10 cellular contexts compared by ENCODE assay signal in genomic region chr1:26783646-26784022, GRCh38. TPM values are rescaled to one million over a fixed set of nuclear protein-coding genes. Genes with fewer than 3 reads are reported as not detected.
A peak's percentile ranks its signal among the peaks of the same experiment; 100 is the strongest.
DNase-seq lines count a peak whose midpoint lies in the region; ATAC-seq and TF ChIP-seq lines count a peak whose summit lies in the region.
"Had no signal": no experiment of that assay in that cellular context is flagged by ENCODE, and none has a peak within 500 bp of the region (broad histone marks: within the 10 kb centered on the region; RNA-seq: fewer than 3 reads in every experiment).

No MANE protein-coding gene starts in this region.

- H3K79me2 ChIP-seq in SK-N-SH (ENCODE audit: insufficient read depth): peaks cover 40% of the 10 kb centered on the region

- intact Hi-C loops in activated B cell treated with CpG ODN at 0.5 μM for 24 hours (cut with micrococcal nuclease): no loop called here
- intact Hi-C loops in right lobe of liver (cut with DNase I): loop anchor here in 1 of 2 donors (10.0 kb wide), 1 partner anchor 79 kb away; no protein-coding TSS in a partner anchor

- WGBS in SK-N-SH (ENCODE audit: low lambda C conversion rate): 92% methylated on average over 5 of the region's 5 CpGs
- WGBS in right lobe of liver (ENCODE audit: insufficient coverage, low coverage, low lambda C conversion rate, missing lambda C conversion rate): 37% methylated on average over 4 of the region's 5 CpGs

- H3K27me3 ChIP-seq in SK-N-SH (ENCODE audit: insufficient read depth) (no peaks in the 10 kb centered on the region), right lobe of liver (no peaks in the 10 kb centered on the region), subcutaneous abdominal adipose tissue (ENCODE audit: control insufficient read depth in 5 of 5, insufficient read depth in 4 of 5, low read length in 5 of 5) (no peaks in the 10 kb centered on the region)
- H3K27me3 ChIP-seq: SJSA1 had no signal

- no peaks in the 10 kb centered on the region for H3K9me3 Mint-ChIP-seq in activated B cell treated with CpG ODN at 0.5 μM for 24 hours
- H3K9me3 Mint-ChIP-seq in stimulated activated memory B cell treated with anti-CD40 and anti-IgM and Interleukin-4, amounts not matched to agents 10 μg/mL and 1 μg/mL and 100 μg/mL, for 72 hours: no peaks in the 10 kb centered on the region

- no peak for TF ChIP-seq POLR2A in right lobe of liver (IDR thresholded peaks at IDR 0.05)

- DNase-seq in SK-N-SH (no peak), activated B cell treated with CpG ODN at 0.5 μM for 24 hours (no peak), right lobe of liver (no peak), T-helper 2 cell (no peak)
- DNase-seq: 8988T had no signal

- TF ChIP-seq RAD21 in SK-N-SH (IDR thresholded peaks at IDR 0.05; ENCODE audit: low read length): no peak

- H3K9me2 ChIP-seq in SK-N-SH: no peaks in the 10 kb centered on the region

- H3K9me3 ChIP-seq in SK-N-SH (no peaks in the 10 kb centered on the region), right lobe of liver (no peaks in the 10 kb centered on the region), subcutaneous abdominal adipose tissue (ENCODE audit: control insufficient read depth in 5 of 5, low read length in 5 of 5) (no peaks in the 10 kb centered on the region)
- H3K9me3 ChIP-seq: SJSA1 had no signal

- POLR2A ChIA-PET in SK-N-SH (lab: Yijun Ruan, JAX) (interaction anchor here (0.5 to 1.4 kb wide), 2 partner anchors 26 to 82 kb away, joined by 3 to 4 read pairs; no protein-coding TSS in a partner anchor), activated B cell treated with CpG ODN at 0.5 μM for 24 hours (lab: Charles Lee) (interaction anchor here (8.7 kb wide), 1 partner anchor 87 kb away, joined by 308 read pairs; the partner anchor contains the start of gene ARID1A)

- peak overlapping the region in 1 of 2 experiments; percentile 98; a peak in 3 of 4 replicates for H3K27ac ChIP-seq in SK-N-SH (ENCODE audit: low read depth in 2 of 2, low read length in 1 of 2)
- H3K27ac ChIP-seq in right lobe of liver: peak overlapping the region; percentile 39 to 100 (median 100)
- peak overlapping the region; percentile 100 for H3K27ac ChIP-seq in subcutaneous abdominal adipose tissue (ENCODE audit: low read depth, low read length)
- H3K27ac ChIP-seq: SJSA1 had no signal

- peaks cover 34% of the 10 kb centered on the region for H3F3A ChIP-seq in SK-N-SH (replicated peaks; ENCODE audit: insufficient read depth)

- H2AFZ ChIP-seq in SK-N-SH (ENCODE audit: low read depth): no peak overlapping the region

- H3K36me3 ChIP-seq in SK-N-SH (replicated peaks in 1 of 2; ENCODE audit: control insufficient read depth in 1 of 2, insufficient read depth in 2 of 2, low read length in 1 of 2): peaks cover 25 to 53% of the 10 kb centered on the region in 2 experiments
- peaks cover 7 to 17% (median 13%) of the 10 kb centered on the region in 4 donors for H3K36me3 ChIP-seq in right lobe of liver
- peaks cover 3 to 32% (median 27%) of the 10 kb centered on the region in 5 donors for H3K36me3 ChIP-seq in subcutaneous abdominal adipose tissue (ENCODE audit: control insufficient read depth in 5 of 5, insufficient read depth in 5 of 5, low read length in 5 of 5)

- ATAC-seq in SK-N-SH treated with all-trans-retinoic acid at 6 μM for 48 hours: no peak
- no peak for ATAC-seq in activated B cell treated with CpG ODN at 0.5 μM for 24 hours (ENCODE audit: low read depth)
- no peak for ATAC-seq in right lobe of liver
- no peak for ATAC-seq in GM18867 (IDR thresholded peaks at IDR 0.05; ENCODE audit: unreplicated experiment)
- ATAC-seq in stimulated activated memory B cell treated with anti-CD40 and anti-IgM and Interleukin-4, amounts not matched to agents 10 μg/mL and 1 μg/mL and 100 μg/mL, for 72 hours: no peak

- peak overlapping the region; percentile 76 for H3K27ac Mint-ChIP-seq in activated B cell treated with CpG ODN at 0.5 μM for 24 hours
- no peak overlapping the region for H3K27ac Mint-ChIP-seq in stimulated activated memory B cell treated with anti-CD40 and anti-IgM and Interleukin-4, amounts not matched to agents 10 μg/mL and 1 μg/mL and 100 μg/mL, for 72 hours

- H3K27me3 Mint-ChIP-seq in activated B cell treated with CpG ODN at 0.5 μM for 24 hours: no peaks in the 10 kb centered on the region
- no peaks in the 10 kb centered on the region for H3K27me3 Mint-ChIP-seq in stimulated activated memory B cell treated with anti-CD40 and anti-IgM and Interleukin-4, amounts not matched to agents 10 μg/mL and 1 μg/mL and 100 μg/mL, for 72 hours

- CTCF ChIA-PET in SK-N-SH (lab: Yijun Ruan, JAX) (interaction anchor here (1.4 kb wide), 1 partner anchor 12 kb away, joined by 4 read pairs; no protein-coding TSS in a partner anchor), activated B cell treated with CpG ODN at 0.5 μM for 24 hours (lab: Charles Lee) (interaction anchor here (1.7 to 10.4 kb wide), 2 partner anchors 106 to 181 kb away, joined by 5 to 302 read pairs; no protein-coding TSS in a partner anchor)

- no peak overlapping the region for H3K4me3 Mint-ChIP-seq in activated B cell treated with CpG ODN at 0.5 μM for 24 hours
- no peak overlapping the region for H3K4me3 Mint-ChIP-seq in stimulated activated memory B cell treated with anti-CD40 and anti-IgM and Interleukin-4, amounts not matched to agents 10 μg/mL and 1 μg/mL and 100 μg/mL, for 72 hours

- TF ChIP-seq EP300 in SK-N-SH (IDR thresholded peaks at IDR 0.05; ENCODE audit: borderline replicate concordance in 1 of 2, low read depth in 1 of 2, low read length in 1 of 2): no peak

- no peak overlapping the region for H3K9ac ChIP-seq in SK-N-SH
- H3K9ac ChIP-seq in subcutaneous abdominal adipose tissue (ENCODE audit: low read length in 5 of 5): peak overlapping the region in 3 of 5 donors; percentile 11 to 66 (median 29)

- peaks cover 26 to 34% of the 10 kb centered on the region in 2 experiments for H3K4me1 ChIP-seq in SK-N-SH (ENCODE audit: control insufficient read depth in 1 of 2, insufficient read depth in 2 of 2, low read depth in 1 of 2, low read length in 1 of 2)
- H3K4me1 ChIP-seq in right lobe of liver: peaks cover 0 to 73% (median 33%) of the 10 kb centered on the region in 4 donors
- H3K4me1 ChIP-seq in subcutaneous abdominal adipose tissue (ENCODE audit: control insufficient read depth in 5 of 5, insufficient read depth in 5 of 5, low read length in 5 of 5): peaks cover 23 to 62% (median 54%) of the 10 kb centered on the region in 5 donors

- H3K4me3 ChIP-seq in SK-N-SH (ENCODE audit: low read depth in 2 of 2, low read length in 1 of 2) (no peak overlapping the region), right lobe of liver (no peak overlapping the region), subcutaneous abdominal adipose tissue (ENCODE audit: low read depth in 1 of 5, low read length in 5 of 5) (no peak overlapping the region)
- H3K4me3 ChIP-seq: SJSA1 had no signal

- H3K4me1 Mint-ChIP-seq in activated B cell treated with CpG ODN at 0.5 μM for 24 hours: peaks cover 43% of the 10 kb centered on the region
- H3K4me1 Mint-ChIP-seq in stimulated activated memory B cell treated with anti-CD40 and anti-IgM and Interleukin-4, amounts not matched to agents 10 μg/mL and 1 μg/mL and 100 μg/mL, for 72 hours: peaks cover 63% of the 10 kb centered on the region

- 0 out of 2 replicates have a peak overlapping the region, but pooled peaks have one; percentile 27 for H3K4me2 ChIP-seq in SK-N-SH

- H3K36me3 Mint-ChIP-seq in activated B cell treated with CpG ODN at 0.5 μM for 24 hours (ENCODE audit: low read depth): peaks cover 51% of the 10 kb centered on the region
- H3K36me3 Mint-ChIP-seq in stimulated activated memory B cell treated with anti-CD40 and anti-IgM and Interleukin-4, amounts not matched to agents 10 μg/mL and 1 μg/mL and 100 μg/mL, for 72 hours: peaks cover 32% of the 10 kb centered on the region

- TF ChIP-seq CTCF in SK-N-SH (IDR thresholded peaks at IDR 0.05): no peak
- no peak for TF ChIP-seq CTCF in activated B cell treated with CpG ODN at 0.5 μM for 24 hours (IDR thresholded peaks at IDR 0.05)
- TF ChIP-seq CTCF in right lobe of liver (IDR thresholded peaks at IDR 0.05): no peak

- H4K20me1 ChIP-seq in SK-N-SH (ENCODE audit: insufficient read depth): peaks cover 4% of the 10 kb centered on the region; the same call in 1 of the 2 replicates

TF ChIP-seq in SK-N-SH, 30 proteins besides CTCF, POLR2A, EP300 and RAD21 (continues in another document):
- TF ChIP-seq GABPA (IDR thresholded peaks at IDR 0.05; ENCODE audit: low read depth): no peak
- no peak for TF ChIP-seq JUND (IDR thresholded peaks at IDR 0.05)
- no peak for TF ChIP-seq ELF1 (IDR thresholded peaks at IDR 0.05)
- TF ChIP-seq SIN3A (IDR thresholded peaks at IDR 0.05; ENCODE audit: borderline replicate concordance, low read depth, low read length): no peak
- no peak for TF ChIP-seq FOXM1 (IDR thresholded peaks at IDR 0.05; ENCODE audit: low read depth)

TF ChIP-seq in SK-N-SH treated with all-trans-retinoic acid at 6 μM for 48 hours, 23 proteins besides CTCF, POLR2A, EP300 and RAD21 (continues in another document):
- TF ChIP-seq, protein P1, sequence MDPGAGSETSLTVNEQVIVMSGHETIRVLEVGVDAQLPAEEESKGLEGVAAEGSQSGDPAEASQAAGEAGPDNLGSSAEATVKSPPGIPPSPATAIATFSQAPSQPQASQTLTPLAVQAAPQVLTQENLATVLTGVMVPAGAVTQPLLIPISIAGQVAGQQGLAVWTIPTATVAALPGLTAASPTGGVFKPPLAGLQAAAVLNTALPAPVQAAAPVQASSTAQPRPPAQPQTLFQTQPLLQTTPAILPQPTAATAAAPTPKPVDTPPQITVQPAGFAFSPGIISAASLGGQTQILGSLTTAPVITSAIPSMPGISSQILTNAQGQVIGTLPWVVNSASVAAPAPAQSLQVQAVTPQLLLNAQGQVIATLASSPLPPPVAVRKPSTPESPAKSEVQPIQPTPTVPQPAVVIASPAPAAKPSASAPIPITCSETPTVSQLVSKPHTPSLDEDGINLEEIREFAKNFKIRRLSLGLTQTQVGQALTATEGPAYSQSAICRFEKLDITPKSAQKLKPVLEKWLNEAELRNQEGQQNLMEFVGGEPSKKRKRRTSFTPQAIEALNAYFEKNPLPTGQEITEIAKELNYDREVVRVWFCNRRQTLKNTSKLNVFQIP (CRISPR knock-in tag; IDR thresholded peaks at IDR 0.05; ENCODE audit: borderline replicate concordance, low read depth): no peak
- TF ChIP-seq TOX (CRISPR knock-in tag; IDR thresholded peaks at IDR 0.05; ENCODE audit: borderline replicate concordance) (no peak), ZNF70 (CRISPR knock-in tag; IDR thresholded peaks at IDR 0.05) (no peak), PPARA (CRISPR knock-in tag; IDR thresholded peaks at IDR 0.05; ENCODE audit: borderline replicate concordance) (no peak)

RNA-seq across cellular contexts. Expression of gene PIGV, which starts 4.1 kb away (rescaled TPM):
- 16.5 and 26.4 TPM in 2 replicates for polyA plus RNA-seq in SK-N-SH (2012; rRNA removed)
- 14.6 and 18.7 TPM in 2 replicates for polyA plus RNA-seq in SK-N-SH (2012; cell fraction: cytosol; rRNA removed)
- 15.9 and 31.9 TPM in 2 replicates for polyA plus RNA-seq in SK-N-SH (2012; cell fraction: nucleus; rRNA removed)
- total RNA-seq in activated B cell treated with CpG ODN at 0.5 μM for 24 hours (29.6 and 35.4 TPM in 2 replicates), right lobe of liver (10 to 100 TPM; 13.2 to 27.8 (median 19.2) TPM)

RNA-seq across cellular contexts. Expression of gene ZDHHC18, which starts 42.9 kb away (rescaled TPM):
- 33.0 and 35.3 TPM in 2 replicates for polyA plus RNA-seq in SK-N-SH (2012; rRNA removed)
- polyA plus RNA-seq in SK-N-SH (2012; cell fraction: cytosol; rRNA removed): 16.3 and 25.5 TPM in 2 replicates
- polyA plus RNA-seq in SK-N-SH (2012; cell fraction: nucleus; rRNA removed): 54.3 and 58.6 TPM in 2 replicates
- total RNA-seq in activated B cell treated with CpG ODN at 0.5 μM for 24 hours (27.1 and 30.3 TPM in 2 replicates), right lobe of liver (10 to 100 TPM in 5 of 6 experiments, 1 to 10 TPM in 1; 9.6 to 16.9 (median 14.1) TPM)
